Comparison of ENCODE assay signal across 9 cellular contexts in genomic region chr5:79962580-79963222, GRCh38. TPM values are rescaled to one million over a fixed set of nuclear protein-coding genes. Genes with fewer than 3 reads are reported as not detected.
DNase-seq lines count a peak whose midpoint lies in the region; ATAC-seq and TF ChIP-seq lines count a peak whose summit lies in the region.
"Had no signal": no experiment of that assay in that cellular context is flagged by ENCODE, and none has a peak within 500 bp of the region (broad histone marks: within the 10 kb centered on the region; RNA-seq: fewer than 3 reads in every experiment).

No MANE protein-coding gene starts in this region.

- intact Hi-C loops in Caco-2 (cut with micrococcal nuclease; ENCODE audit: unreplicated experiment): no loop called here

- H3K9me3 Mint-ChIP-seq in Caco-2 (ENCODE audit: unreplicated experiment): no peaks in the 10 kb centered on the region

- H3K4me3 ChIP-seq in SJCRH30 (no peak overlapping the region), Caco-2 (ENCODE audit: low read depth, low read length) (no peak overlapping the region)

- ATAC-seq in GM21825 (IDR thresholded peaks at IDR 0.05; ENCODE audit: unreplicated experiment): no peak

- H3K27ac ChIP-seq in SJCRH30: no peak overlapping the region
- peak overlapping the region; percentile 14 for H3K27ac ChIP-seq in epithelial cell of prostate
- H3K27ac ChIP-seq: KMS-11 had no signal

- H3K36me3 ChIP-seq in SJCRH30: no peaks in the 10 kb centered on the region
- no peaks in the 10 kb centered on the region for H3K36me3 ChIP-seq in Caco-2 (ENCODE audit: control insufficient read depth, insufficient read depth, low read length)

- POLR2A ChIA-PET in Caco-2 (lab: Charles Lee): no interaction called here

- DNase-seq in activated T-cell treated with anti-CD3 and anti-CD28 coated beads for 48 hours (ENCODE audit: low read depth) (peak; percentile 58), activated T-cell treated with anti-CD3 and anti-CD28 coated beads for 4 hours (no peak), SJCRH30 (peak; percentile 17 to 20), epithelial cell of prostate (ENCODE audit: low read depth, low spot score) (no peak), NCI-H2029 (lab: John Stamatoyannopoulos, UW) (no peak), Caco-2 (no peak)
- peak; percentile 1 for DNase-seq in stimulated activated CD8-positive, alpha-beta memory T cell treated with anti-CD3 and anti-CD28 coated beads, Interleukin-4, amount 100 ng/mL, for 24 hours (ENCODE audit: low read depth)

- TF ChIP-seq CTCF in Caco-2 (IDR thresholded peaks at IDR 0.05; ENCODE audit: insufficient read depth in 1 of 2, low read depth in 1 of 2, low read length in 1 of 2, severe bottlenecking in 1 of 2, unreplicated experiment in 1 of 2): no peak

- no peaks in the 10 kb centered on the region for H3K4me1 Mint-ChIP-seq in Caco-2 (ENCODE audit: low read depth, unreplicated experiment)

- H3K4me3 Mint-ChIP-seq in Caco-2 (ENCODE audit: unreplicated experiment): no peak overlapping the region

- H3K27me3 ChIP-seq in SJCRH30: 0 out of 2 replicates have a peak, but pooled peaks cover 3% of the 10 kb centered on the region
- H3K27me3 ChIP-seq in Caco-2 (replicated peaks; ENCODE audit: control insufficient read depth, insufficient read depth, low read length): no peaks in the 10 kb centered on the region

- no peak overlapping the region for H3K27ac Mint-ChIP-seq in Caco-2 (ENCODE audit: unreplicated experiment)

- 0 out of 2 replicates have a peak, but pooled peaks cover 2% of the 10 kb centered on the region for H3K9me3 ChIP-seq in SJCRH30 (replicated peaks)
- no peaks in the 10 kb centered on the region for H3K9me3 ChIP-seq in Caco-2

- CTCF ChIA-PET in Caco-2 (lab: Charles Lee): no interaction called here

- H3K4me1 ChIP-seq in SJCRH30 (no peaks in the 10 kb centered on the region; the same call in 1 of the 2 replicates), Caco-2 (no peaks in the 10 kb centered on the region)

- BruUV-seq in Caco-2 (replicated peaks; lab: Mats Ljungman, UMichigan): no TSS peak

- H3K36me3 Mint-ChIP-seq in Caco-2 (ENCODE audit: insufficient read depth, unreplicated experiment): no peaks in the 10 kb centered on the region

- peaks cover 2% of the 10 kb centered on the region for H3K27me3 Mint-ChIP-seq in Caco-2 (ENCODE audit: insufficient read depth, unreplicated experiment)

RNA-seq across cellular contexts. Expression of gene MTX3, which starts 28.4 kb away (rescaled TPM):
- total RNA-seq in SJCRH30 (2014; rRNA removed; shearing (Covaris generic)): 27.1 and 28.8 TPM in 2 replicates
- 7.4 and 8.4 TPM in 2 replicates for total RNA-seq in Caco-2 (2022)

Comparison
In these comparisons a context has a peak if more than half of its experiments do, and no peak if none do; other contexts are left out.
1. DNase-seq: peak in activated T-cell treated with anti-CD3 and anti-CD28 coated beads for 48 hours (single experiment), SJCRH30 (2 of 2) and stimulated activated CD8-positive, alpha-beta memory T cell treated with anti-CD3 and anti-CD28 coated beads, Interleukin-4, amount 100 ng/mL, for 24 hours (single experiment); none in activated T-cell treated with anti-CD3 and anti-CD28 coated beads for 4 hours (single experiment), epithelial cell of prostate (single experiment), NCI-H2029 (single experiment) and Caco-2 (0 of 2).